7 cellular contexts compared by ENCODE assay signal in the genomic region with DNA sequence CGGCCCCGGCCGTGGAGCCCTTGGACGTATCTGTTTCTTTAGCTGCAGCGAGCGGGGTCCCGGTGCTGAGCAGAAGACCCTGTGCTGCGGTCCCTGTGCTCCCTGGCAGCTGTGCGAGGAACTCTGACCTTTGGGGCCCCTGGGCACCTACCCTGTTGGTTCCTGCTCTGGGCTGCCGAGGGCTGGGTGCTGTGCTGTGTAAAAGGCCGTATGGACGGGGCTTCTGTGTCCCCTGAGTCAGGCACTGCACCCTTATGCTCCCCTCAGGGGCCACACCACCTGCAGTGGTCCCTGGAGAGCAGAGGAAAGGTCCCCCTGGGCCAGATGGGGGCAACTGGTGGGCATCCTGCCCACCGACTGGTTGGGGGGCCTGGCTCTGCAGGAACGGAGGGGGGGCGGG.
DNase-seq lines count a peak whose midpoint lies in the region; ATAC-seq, FAIRE-seq and TF ChIP-seq lines count a peak whose summit lies in the region.
"Not testable (repeated sequence)": the region's sequence is repeated elsewhere in the genome, so short reads cannot be mapped to it uniquely, and the experiment has no call there.

No MANE protein-coding gene starts in this region.

- not testable (repeated sequence) for FAIRE-seq in pancreas (lab: Jason Lieb, UNC)

- ATAC-seq in GM18907 (IDR thresholded peaks at IDR 0.05; ENCODE audit: unreplicated experiment) (peak; percentile 12), GM21447 (IDR thresholded peaks at IDR 0.05; ENCODE audit: unreplicated experiment) (peak; percentile 3), HG02852 (IDR thresholded peaks at IDR 0.05; ENCODE audit: unreplicated experiment) (peak; percentile 7), HG03354 (IDR thresholded peaks at IDR 0.05; ENCODE audit: poor library complexity, severe bottlenecking, unreplicated experiment) (peak; percentile 15), heart right ventricle (peak in 5 of 8 donors; percentile 4 to 42 (median 14)), pancreas (peak; percentile 7 to 15 (median 12))
- ATAC-seq in activated CD8-positive, alpha-beta T cell treated with anti-CD3 and anti-CD28 coated beads for 36 hours, result peak; percentile 4

- POLR2A ChIA-PET in activated CD8-positive, alpha-beta T cell treated with anti-CD3 and anti-CD28 coated beads for 36 hours (lab: Charles Lee), result not testable (repeated sequence)

- H3K9me3 Mint-ChIP-seq in activated CD8-positive, alpha-beta T cell treated with anti-CD3 and anti-CD28 coated beads for 36 hours, result not testable (repeated sequence)

- not testable (repeated sequence) for DNase-seq in activated CD8-positive, alpha-beta T cell treated with anti-CD3 and anti-CD28 coated beads for 36 hours; heart right ventricle; pancreas

- not testable (repeated sequence) for TF ChIP-seq CTCF in activated CD8-positive, alpha-beta T cell treated with anti-CD3 and anti-CD28 coated beads for 36 hours (IDR thresholded peaks at IDR 0.05); heart right ventricle (IDR thresholded peaks at IDR 0.05); pancreas (IDR thresholded peaks at IDR 0.05)

- H3K36me3 Mint-ChIP-seq in activated CD8-positive, alpha-beta T cell treated with anti-CD3 and anti-CD28 coated beads for 36 hours (ENCODE audit: low read depth), result not testable (repeated sequence)

- H3K4me1 ChIP-seq in heart right ventricle, pancreas: not testable (repeated sequence)

- intact Hi-C loops in activated CD8-positive, alpha-beta T cell treated with anti-CD3 and anti-CD28 coated beads for 36 hours (cut with micrococcal nuclease); heart right ventricle (cut with DNase I); pancreas (cut with DNase I): not testable (repeated sequence)

- H3K4me3 Mint-ChIP-seq in activated CD8-positive, alpha-beta T cell treated with anti-CD3 and anti-CD28 coated beads for 36 hours, result not testable (repeated sequence)

- H3K27me3 ChIP-seq in heart right ventricle, pancreas: not testable (repeated sequence)

- not testable (repeated sequence) for H3K4me1 Mint-ChIP-seq in activated CD8-positive, alpha-beta T cell treated with anti-CD3 and anti-CD28 coated beads for 36 hours (ENCODE audit: low read depth)

- H3K9me3 ChIP-seq in heart right ventricle, pancreas: not testable (repeated sequence)

- not testable (repeated sequence) for H3K27ac ChIP-seq in heart right ventricle, pancreas

- H3K27me3 Mint-ChIP-seq in activated CD8-positive, alpha-beta T cell treated with anti-CD3 and anti-CD28 coated beads for 36 hours, result not testable (repeated sequence)

- CTCF ChIA-PET in activated CD8-positive, alpha-beta T cell treated with anti-CD3 and anti-CD28 coated beads for 36 hours (lab: Charles Lee), result not testable (repeated sequence)

- not testable (repeated sequence) for H3K4me3 ChIP-seq in heart right ventricle, pancreas

- no CpG with 5 or more reads among the region's 15 CpGs for WGBS in heart right ventricle, 2 donors
- WGBS in pancreas, 2 donors, result no CpG with 5 or more reads among the region's 15 CpGs

- not testable (repeated sequence) for H3K36me3 ChIP-seq in heart right ventricle, pancreas

- H3K27ac Mint-ChIP-seq in activated CD8-positive, alpha-beta T cell treated with anti-CD3 and anti-CD28 coated beads for 36 hours, result not testable (repeated sequence)
